Comparison of ENCODE assay signal across 13 cellular contexts in genomic region chr1:33332357-33332789, GRCh38. TPM values are rescaled to one million over a fixed set of nuclear protein-coding genes. Genes with fewer than 3 reads are reported as not detected.
DNase-seq lines count a peak whose midpoint lies in the region; ATAC-seq and TF ChIP-seq lines count a peak whose summit lies in the region.
"Had no signal": no experiment of that assay in that cellular context is flagged by ENCODE, and none has a peak within 500 bp of the region (broad histone marks: within the 10 kb centered on the region; RNA-seq: fewer than 3 reads in every experiment).

No MANE protein-coding gene starts in this region.

- no peaks in the 10 kb centered on the region for H3K9me3 ChIP-seq in neuronal stem cell (replicated peaks in 1 of 2; ENCODE audit: control insufficient read depth in 2 of 2, insufficient read depth in 1 of 2, low read depth in 1 of 2, low read length in 2 of 2)

- H2BK120ac ChIP-seq in neuronal stem cell (ENCODE audit: low read depth, low read length) = no peak overlapping the region

- no peak overlapping the region for H2BK15ac ChIP-seq in neuronal stem cell (ENCODE audit: low read length)

- H3K27ac ChIP-seq in angular gyrus (ENCODE audit: low read depth, low read length) (peak overlapping the region; percentile 37), neuronal stem cell (replicated peaks; ENCODE audit: low read length) (no peak overlapping the region)

- DNase-seq in D341Med (ENCODE audit: low spot score) (peak; percentile 48), fibroblast of villous mesenchyme (ENCODE audit: low read depth) (peak; percentile 39), retinal pigment epithelial cell (ENCODE audit: low read depth) (peak; percentile 69), medulla oblongata (ENCODE audit: extremely low spot score) (no peak), neuronal stem cell (ENCODE audit: low spot score) (no peak)
- DNase-seq: CD4-positive, CD25-positive, alpha-beta regulatory T cell; NCI-H1417; OCI-M1 had no signal

- no peak for TF ChIP-seq CTCF in fibroblast of villous mesenchyme (IDR thresholded peaks at IDR 0.05; ENCODE audit: insufficient read depth, low read depth, low read length)
- no peak for TF ChIP-seq CTCF in retinal pigment epithelial cell (conservative IDR thresholded peaks at IDR 0.05; ENCODE audit: low read depth, low read length)

- H4K91ac ChIP-seq in neuronal stem cell (ENCODE audit: low read depth, low read length, poor library complexity) = no peak overlapping the region

- no peak overlapping the region for H3K4ac ChIP-seq in neuronal stem cell (ENCODE audit: low read length)

- no peak overlapping the region for H3K23ac ChIP-seq in neuronal stem cell (ENCODE audit: low read depth, low read length, poor library complexity)

- peaks cover 2 to 21% of the 10 kb centered on the region in 2 donors for H3K4me1 ChIP-seq in neuronal stem cell (ENCODE audit: control insufficient read depth in 2 of 2, insufficient read depth in 1 of 2, low read depth in 1 of 2, low read length in 2 of 2)

- H3K4me3 ChIP-seq in fibroblast of villous mesenchyme (ENCODE audit: low read depth, low read length) = no peak overlapping the region
- H3K4me3 ChIP-seq in retinal pigment epithelial cell (ENCODE audit: low read length) = no peak overlapping the region
- no peak overlapping the region for H3K4me3 ChIP-seq in neuronal stem cell (ENCODE audit: low read length in 2 of 2)

- H2AFZ ChIP-seq in neuronal stem cell (ENCODE audit: low read length) = no peak overlapping the region

- H2BK12ac ChIP-seq in neuronal stem cell (ENCODE audit: low read length) = no peak overlapping the region

- H3K18ac ChIP-seq in neuronal stem cell (ENCODE audit: low read length) = no peak overlapping the region

- no CpG with 5 or more reads among the region's 10 CpGs for WGBS in neuronal stem cell (ENCODE audit: extremely low coverage in 2 of 2, insufficient read length in 2 of 2, insufficient replicate concordance in 1 of 2), 2 donors

- H3K27me3 ChIP-seq in neuronal stem cell (ENCODE audit: control insufficient read depth in 3 of 3, insufficient read depth in 3 of 3, low read depth in 1 of 3, low read length in 3 of 3) = no peaks in the 10 kb centered on the region

- H3K9ac ChIP-seq in neuronal stem cell (ENCODE audit: low read depth, low read length, poor library complexity) = no peak overlapping the region

- no peak overlapping the region for H4K8ac ChIP-seq in neuronal stem cell (ENCODE audit: low read depth, low read length)

- no peak for ATAC-seq in GM19452 (IDR thresholded peaks at IDR 0.05; ENCODE audit: unreplicated experiment)
- no peak for ATAC-seq in HG03039 (IDR thresholded peaks at IDR 0.05; ENCODE audit: unreplicated experiment)

- H2AK5ac ChIP-seq in neuronal stem cell (ENCODE audit: low read depth, low read length) = no peak overlapping the region

- no peak overlapping the region for H3K14ac ChIP-seq in neuronal stem cell (ENCODE audit: low read length)

- H2BK5ac ChIP-seq in neuronal stem cell (ENCODE audit: low read length) = no peak overlapping the region

- H3K79me1 ChIP-seq in neuronal stem cell (ENCODE audit: low read depth, low read length) = peaks cover 8% of the 10 kb centered on the region

- no peak overlapping the region for H3K4me2 ChIP-seq in neuronal stem cell (ENCODE audit: insufficient read depth, low read length, poor library complexity, severe bottlenecking)

- peaks cover 62 to 97% of the 10 kb centered on the region in 2 donors for H3K36me3 ChIP-seq in neuronal stem cell (replicated peaks in 1 of 2; ENCODE audit: control insufficient read depth in 2 of 2, insufficient read depth in 2 of 2, low read length in 2 of 2)

RNA-seq across cellular contexts. Expression of gene A3GALT2, which starts 11.5 kb away (rescaled TPM):
- total RNA-seq in fibroblast of villous mesenchyme = not detected in 2 replicates
- polyA plus RNA-seq in neuronal stem cell (2013, experiment 1 of 2) = not detected
- not detected for polyA plus RNA-seq in neuronal stem cell (2013, experiment 2 of 2)
- total RNA-seq: activated T-helper 1 cell treated with anti-CD3 and anti-CD28 coated beads, Interleukin-12 subunit alpha, Interleukin-12 subunit beta, Interleukin-2, Interleukin-4 antibody, amounts not matched to agents 30 ng/mL and 10 ng/mL and 1 ng/mL, durations not matched to agents 14 hours and 24 hours and 36 hours; CD4-positive, CD25-positive, alpha-beta regulatory T cell; kidney epithelial cell had no signal
- polyA plus RNA-seq: CD4-positive, CD25-positive, alpha-beta regulatory T cell had no signal

Comparison
In these comparisons a context has a peak if more than half of its experiments do, and no peak if none do; other contexts are left out.
1. DNase-seq: peak in D341Med (single experiment), fibroblast of villous mesenchyme (single experiment) and retinal pigment epithelial cell (single experiment); none in medulla oblongata (single experiment) and neuronal stem cell (single experiment).